Comparison of ENCODE assay signal across 2 cellular contexts in the genomic region with DNA sequence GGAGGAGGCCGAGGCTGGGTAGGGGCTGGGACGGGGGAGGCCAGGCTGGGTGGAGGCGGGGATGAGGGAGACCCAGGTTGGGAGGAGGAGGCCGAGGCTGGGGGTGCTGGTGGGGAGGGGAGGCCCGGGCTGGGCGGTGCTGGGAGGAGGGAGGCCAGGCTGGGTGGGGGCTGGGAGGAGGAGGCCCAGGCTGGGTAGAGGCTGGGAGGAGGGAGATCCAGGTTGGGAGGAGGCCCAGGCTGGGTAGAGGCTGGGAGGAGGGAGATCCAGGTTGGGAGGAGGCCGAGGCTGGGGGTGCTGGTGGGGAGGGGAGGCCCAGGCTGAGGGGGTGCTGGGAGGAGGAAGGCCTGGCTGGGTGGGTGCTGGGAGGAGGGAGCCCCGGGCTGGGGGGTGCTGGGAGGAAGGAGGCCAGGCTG.
TF ChIP-seq lines count a peak whose summit lies in the region.

No MANE protein-coding gene starts in this region.

TF ChIP-seq in HEK293, 187 proteins besides CTCF, POLR2A, EP300 and RAD21:
- TF ChIP-seq ZNF426 (tag by site-specific recombination; IDR thresholded peaks at IDR 0.05) = no peak
- peak; percentile 87 for TF ChIP-seq KLF1 (tag by site-specific recombination; IDR thresholded peaks at IDR 0.05)

TF ChIP-seq in K562, 482 proteins besides CTCF, POLR2A, EP300 and RAD21:
- TF ChIP-seq ZNF263 (CRISPR knock-in tag; IDR thresholded peaks at IDR 0.05; ENCODE audit: borderline replicate concordance) (peak; percentile 84), HMGN3 (IDR thresholded peaks at IDR 0.05; ENCODE audit: borderline replicate concordance, extremely low read depth, insufficient read length, low read depth, low read length) (no peak), POLR2G (IDR thresholded peaks at IDR 0.05; ENCODE audit: low read depth, low read length) (0 out of 2 replicates have a peak, but pooled peaks have one; percentile 30), ZNF551 (CRISPR knock-in tag; IDR thresholded peaks at IDR 0.05) (no peak)
